In the genomic region with DNA sequence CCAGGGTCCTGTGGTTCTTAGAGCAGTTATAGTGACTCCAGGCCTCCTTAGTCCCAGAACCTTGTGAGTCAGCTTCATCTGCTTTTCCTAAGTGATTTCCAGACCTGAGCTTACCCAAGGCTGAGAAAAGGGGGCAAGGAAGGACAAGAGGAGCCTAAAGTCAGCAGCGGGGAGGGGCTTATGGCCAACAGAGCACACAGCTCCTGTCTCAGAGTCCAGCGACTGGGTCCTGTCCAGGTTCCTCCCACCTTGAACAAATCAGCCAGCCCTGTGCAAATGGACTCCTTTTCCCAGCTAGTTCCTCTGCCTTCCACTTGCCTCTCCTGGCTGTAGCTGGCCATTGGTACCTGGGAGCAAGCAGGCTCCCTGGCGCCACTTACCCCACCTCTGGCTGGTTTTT, we compare ENCODE assay signal across 28 cellular contexts.
"Had no signal": no experiment of that assay in that cellular context is flagged by ENCODE, and none has a peak within 500 bp of the region (broad histone marks: within the 10 kb centered on the region; RNA-seq: fewer than 3 reads in every experiment).

No MANE protein-coding gene starts in this region.

- ATAC-seq: natural killer cell; stimulated activated naive B cell treated with anti-CD40 and anti-IgM and Interleukin-4, amounts not matched to agents 10 μg/mL and 1 μg/mL and 100 μg/mL, for 72 hours; stimulated activated naive CD8-positive, alpha-beta T cell treated with anti-CD3 and anti-CD28 coated beads, Interleukin-15, Interleukin-2, amounts not matched to agents 100 U/mL and 50 U/mL, for 24 hours had no signal

- H3K27ac ChIP-seq: left ventricle myocardium inferior, neural progenitor cell, neutrophil, right atrium auricular region, stomach, testis, thyroid gland, transverse colon, upper lobe of left lung, vagina had no signal

- H3K4me3 ChIP-seq: left ventricle myocardium inferior, lung, neural progenitor cell, right atrium auricular region, smooth muscle cell, stomach, testis, thyroid gland, transverse colon, upper lobe of left lung, vagina had no signal

- H3K27me3 Mint-ChIP-seq: progenitor cell of endocrine pancreas had no signal

- FAIRE-seq: islet of Langerhans had no signal

- H3K4me2 ChIP-seq: neural progenitor cell, smooth muscle cell had no signal

- H3K9ac ChIP-seq: neural progenitor cell had no signal

- H3K4me3 Mint-ChIP-seq: immature natural killer cell; mesothelial cell of epicardium; naive B cell; natural killer cell; nephron progenitor cell; neural progenitor cell; stimulated activated naive B cell treated with anti-CD40 and anti-IgM and Interleukin-4, amounts not matched to agents 10 μg/mL and 1 μg/mL and 100 μg/mL, for 72 hours had no signal

- DNase-seq: hypothalamus; immature natural killer cell; left ventricle myocardium inferior; mesendoderm; naive B cell; natural killer cell; nephron progenitor cell; occipital lobe; stimulated activated CD4-positive, alpha-beta T cell treated with anti-CD3 and anti-CD28 coated beads, Interleukin-12 subunit alpha, Interleukin-12 subunit beta, amount 100 ng/mL, for 4 hours; stimulated activated CD4-positive, alpha-beta T cell treated with anti-CD3 and anti-CD28 coated beads, Interleukin-15, amount 100 ng/mL, for 24 hours; stimulated activated CD4-positive, alpha-beta T cell treated with anti-CD3 and anti-CD28 coated beads, Interleukin-2, amount 100 ng/mL, for 24 hours; stimulated activated CD4-positive, alpha-beta T cell treated with anti-CD3 and anti-CD28 coated beads, Interleukin-4, amount 100 ng/mL, for 1 hour; stimulated activated naive B cell treated with anti-CD40 and anti-IgM and Interleukin-4, amounts not matched to agents 10 μg/mL and 1 μg/mL and 100 μg/mL, for 72 hours; stimulated activated naive CD8-positive, alpha-beta T cell treated with anti-CD3 and anti-CD28 coated beads, Interleukin-15, Interleukin-2, amounts not matched to agents 100 U/mL and 50 U/mL, for 24 hours; stomach; testis; thyroid gland; transverse colon; upper lobe of left lung had no signal

- H3K4me1 Mint-ChIP-seq: immature natural killer cell, natural killer cell had no signal

- H3K36me3 Mint-ChIP-seq: immature natural killer cell; mesothelial cell of epicardium; naive B cell; natural killer cell; neural progenitor cell; stimulated activated naive B cell treated with anti-CD40 and anti-IgM and Interleukin-4, amounts not matched to agents 10 μg/mL and 1 μg/mL and 100 μg/mL, for 72 hours had no signal

- H3K27me3 ChIP-seq: neural progenitor cell, neutrophil, right atrium auricular region, stomach, testis, thyroid gland, transverse colon, upper lobe of left lung, vagina had no signal

- H3K36me3 ChIP-seq: neural progenitor cell, neutrophil, right atrium auricular region, thyroid gland, transverse colon, upper lobe of left lung, vagina had no signal

- H3K27ac Mint-ChIP-seq: immature natural killer cell; mesothelial cell of epicardium; naive B cell; natural killer cell; nephron progenitor cell; neural progenitor cell; progenitor cell of endocrine pancreas; stimulated activated naive B cell treated with anti-CD40 and anti-IgM and Interleukin-4, amounts not matched to agents 10 μg/mL and 1 μg/mL and 100 μg/mL, for 72 hours had no signal

- H3K9me3 ChIP-seq: left ventricle myocardium inferior, neutrophil, right atrium auricular region, stomach, testis, thyroid gland, transverse colon, upper lobe of left lung, vagina had no signal

- H3K9me3 Mint-ChIP-seq: immature natural killer cell; mesothelial cell of epicardium; naive B cell; natural killer cell; nephron progenitor cell; neural progenitor cell; stimulated activated naive B cell treated with anti-CD40 and anti-IgM and Interleukin-4, amounts not matched to agents 10 μg/mL and 1 μg/mL and 100 μg/mL, for 72 hours had no signal

- H2AFZ ChIP-seq: neural progenitor cell had no signal
